Comparison of ENCODE assay signal across 31 cellular contexts in genomic region chr2:94993176-94994062, GRCh38. TPM values are rescaled to one million over a fixed set of nuclear protein-coding genes. Genes with fewer than 3 reads are reported as not detected.
DNase-seq lines count a peak whose midpoint lies in the region; ATAC-seq and TF ChIP-seq lines count a peak whose summit lies in the region.
"Had no signal": no experiment of that assay in that cellular context is flagged by ENCODE, and none has a peak within 500 bp of the region (broad histone marks: within the 10 kb centered on the region; RNA-seq: fewer than 3 reads in every experiment).

No MANE protein-coding gene starts in this region.

- H3K4ac ChIP-seq in mesendoderm (ENCODE audit: low read depth, low read length) = no peak overlapping the region

- H2AK5ac ChIP-seq in mesendoderm (ENCODE audit: low read length) = no peak overlapping the region

- no peak overlapping the region for H4K8ac ChIP-seq in mesendoderm (ENCODE audit: low read depth, low read length)

- H3K4me3 ChIP-seq in mesendoderm (ENCODE audit: low read length) (no peak overlapping the region), gastrocnemius medialis (no peak overlapping the region)
- H3K4me3 ChIP-seq: right atrium auricular region, SJCRH30, smooth muscle cell, tibial artery had no signal

- DNase-seq in stimulated activated naive CD8-positive, alpha-beta T cell treated with anti-CD3 and anti-CD28 coated beads, Interleukin-15, amount 100 ng/mL, for 72 hours = no peak
- no peak for DNase-seq in stimulated activated naive CD8-positive, alpha-beta T cell treated with anti-CD3 and anti-CD28 coated beads, Interleukin-15, Interleukin-2, amounts not matched to agents 100 U/mL and 50 U/mL, for 24 hours
- DNase-seq in chondrocyte (ENCODE audit: low spot score) (peak; percentile 78), nephron progenitor cell (no peak), GM03348 (ENCODE audit: low spot score) (no peak), AG08396 (ENCODE audit: low spot score) (no peak), mesendoderm (no peak), gastrocnemius medialis (no peak)
- DNase-seq: activated CD4-positive, alpha-beta T cell treated with anti-CD3 and anti-CD28 coated beads, Interleukin-2, amount 10 ng/mL, durations not matched to agents 24 days and 14 days; activated naive CD4-positive, alpha-beta T cell; activated T-cell treated with anti-CD3 and anti-CD28 coated beads, Interleukin-2, amount 50 U/mL, for 48 hours; C1 segment of cervical spinal cord; COR-L47; dermis blood vessel endothelial cell; HCEC 1CT; NCI-H1048; NCI-H1694 treated with DMSO at 0.1 percent for 48 hours; NCI-H2171; NCI-H510A; SJCRH30; stimulated activated CD4-positive, alpha-beta T cell treated with anti-CD3 and anti-CD28 coated beads, Interleukin-1b, Interleukin-23, amount 100 ng/mL, for 48 hours; T-cell had no signal

- no peak overlapping the region for H3K23ac ChIP-seq in mesendoderm (ENCODE audit: low read length)

- TF ChIP-seq POLR2A in gastrocnemius medialis (IDR thresholded peaks at IDR 0.05) = no peak

- H3K27ac Mint-ChIP-seq in stimulated activated naive CD8-positive, alpha-beta T cell treated with anti-CD3 and anti-CD28 coated beads, Interleukin-15, amount 100 ng/mL, for 72 hours = no peak overlapping the region
- H3K27ac Mint-ChIP-seq in chondrocyte (ENCODE audit: unreplicated experiment) (no peak overlapping the region), nephron progenitor cell (peak overlapping the region; percentile 83)
- H3K27ac Mint-ChIP-seq: activated CD4-positive, alpha-beta T cell treated with anti-CD3 and anti-CD28 coated beads, Interleukin-2, amount 10 ng/mL, durations not matched to agents 24 days and 14 days; T-cell had no signal

- no peak overlapping the region for H4K5ac ChIP-seq in mesendoderm (ENCODE audit: low read length)

- intact Hi-C loops in gastrocnemius medialis (cut with DNase I; ENCODE audit: low total_unique reads) = no loop called here

- H3K27ac ChIP-seq in mesendoderm (ENCODE audit: low read depth, low read length) (no peak overlapping the region), gastrocnemius medialis (no peak overlapping the region)
- H3K27ac ChIP-seq: right atrium auricular region, SJCRH30, tibial artery had no signal

- H3K79me2 ChIP-seq in mesendoderm (ENCODE audit: control insufficient read depth, insufficient read depth, low read length) = no peaks in the 10 kb centered on the region

- no peaks in the 10 kb centered on the region for H3K9me3 Mint-ChIP-seq in stimulated activated naive CD8-positive, alpha-beta T cell treated with anti-CD3 and anti-CD28 coated beads, Interleukin-15, amount 100 ng/mL, for 72 hours
- H3K9me3 Mint-ChIP-seq in chondrocyte (ENCODE audit: low read depth) = no peaks in the 10 kb centered on the region
- peaks cover 8% of the 10 kb centered on the region for H3K9me3 Mint-ChIP-seq in nephron progenitor cell
- H3K9me3 Mint-ChIP-seq: activated CD4-positive, alpha-beta T cell treated with anti-CD3 and anti-CD28 coated beads, Interleukin-2, amount 10 ng/mL, durations not matched to agents 24 days and 14 days; central memory CD8-positive, alpha-beta T cell; T-cell had no signal

- no peak overlapping the region for H3K4me3 Mint-ChIP-seq in stimulated activated naive CD8-positive, alpha-beta T cell treated with anti-CD3 and anti-CD28 coated beads, Interleukin-15, amount 100 ng/mL, for 72 hours
- H3K4me3 Mint-ChIP-seq in chondrocyte (ENCODE audit: unreplicated experiment) = no peak overlapping the region
- no peak overlapping the region for H3K4me3 Mint-ChIP-seq in nephron progenitor cell
- H3K4me3 Mint-ChIP-seq: activated CD4-positive, alpha-beta T cell treated with anti-CD3 and anti-CD28 coated beads, Interleukin-2, amount 10 ng/mL, durations not matched to agents 24 days and 14 days; central memory CD8-positive, alpha-beta T cell; T-cell had no signal

- no peaks in the 10 kb centered on the region for H3K36me3 ChIP-seq in mesendoderm (ENCODE audit: control insufficient read depth, insufficient read depth, low read length)
- no peaks in the 10 kb centered on the region for H3K36me3 ChIP-seq in gastrocnemius medialis
- H3K36me3 ChIP-seq: right atrium auricular region, SJCRH30, tibial artery had no signal

- no peaks in the 10 kb centered on the region for H3K4me1 ChIP-seq in mesendoderm (ENCODE audit: control insufficient read depth, low read depth, low read length)
- H3K4me1 ChIP-seq in gastrocnemius medialis = no peaks in the 10 kb centered on the region
- H3K4me1 ChIP-seq: right atrium auricular region, SJCRH30 had no signal

- TF ChIP-seq CTCF in chondrocyte (IDR thresholded peaks at IDR 0.05) = no peak
- no peak for TF ChIP-seq CTCF in nephron progenitor cell (IDR thresholded peaks at IDR 0.05)
- no peak for TF ChIP-seq CTCF in gastrocnemius medialis (IDR thresholded peaks at IDR 0.05 in 4 of 5, conservative IDR thresholded peaks at IDR 0.05 in 1 of 5)

- H3K79me1 ChIP-seq in mesendoderm (ENCODE audit: low read length) = no peaks in the 10 kb centered on the region

- no peak overlapping the region for H2BK120ac ChIP-seq in mesendoderm (ENCODE audit: low read depth, low read length)

- no peak overlapping the region for H2BK5ac ChIP-seq in mesendoderm (ENCODE audit: low read length)

- no peaks in the 10 kb centered on the region for H3K36me3 Mint-ChIP-seq in chondrocyte (ENCODE audit: low read depth)
- no peaks in the 10 kb centered on the region for H3K36me3 Mint-ChIP-seq in nephron progenitor cell (ENCODE audit: low read depth)
- H3K36me3 Mint-ChIP-seq: T-cell had no signal

- no peaks in the 10 kb centered on the region for H3K4me1 Mint-ChIP-seq in stimulated activated naive CD8-positive, alpha-beta T cell treated with anti-CD3 and anti-CD28 coated beads, Interleukin-15, amount 100 ng/mL, for 72 hours
- H3K4me1 Mint-ChIP-seq in chondrocyte (ENCODE audit: low read depth) (no peaks in the 10 kb centered on the region), nephron progenitor cell (peaks cover 54% of the 10 kb centered on the region)
- H3K4me1 Mint-ChIP-seq: activated CD4-positive, alpha-beta T cell treated with anti-CD3 and anti-CD28 coated beads, Interleukin-2, amount 10 ng/mL, durations not matched to agents 24 days and 14 days; central memory CD8-positive, alpha-beta T cell had no signal

- no peak overlapping the region for H3K56ac ChIP-seq in mesendoderm (ENCODE audit: low read length)

- no peak overlapping the region for H3K4me2 ChIP-seq in mesendoderm (ENCODE audit: low read length)
- H3K4me2 ChIP-seq: smooth muscle cell had no signal

- WGBS in mesendoderm (ENCODE audit: extremely low coverage, insufficient coverage, low lambda C conversion rate) = no CpG with 5 or more reads among the region's 31 CpGs

- no peak overlapping the region for H3K18ac ChIP-seq in mesendoderm (ENCODE audit: low read length)

- peak; percentile 26 for ATAC-seq in stimulated activated naive CD8-positive, alpha-beta T cell treated with anti-CD3 and anti-CD28 coated beads, Interleukin-15, amount 100 ng/mL, for 72 hours
- ATAC-seq in stimulated activated naive CD8-positive, alpha-beta T cell treated with anti-CD3 and anti-CD28 coated beads, Interleukin-15, Interleukin-2, amounts not matched to agents 100 U/mL and 50 U/mL, for 24 hours = no peak
- ATAC-seq in gastrocnemius medialis = no peak
- ATAC-seq: esophagus mucosa, T-cell had no signal

- H3K27me3 ChIP-seq in mesendoderm (ENCODE audit: insufficient read depth, low read length, poor library complexity) (no peaks in the 10 kb centered on the region), gastrocnemius medialis (peaks cover 4 to 17% (median 5%) of the 10 kb centered on the region in 3 donors)
- H3K27me3 ChIP-seq: right atrium auricular region had no signal

- in situ Hi-C loops in gastrocnemius medialis (cut with MboI; ENCODE audit: low sequenced_read_pairs in 4 of 4) = no loop called here

- H2BK15ac ChIP-seq in mesendoderm (replicated peaks; ENCODE audit: low read depth) = no peak overlapping the region

- H3K9me3 ChIP-seq in gastrocnemius medialis = no peaks in the 10 kb centered on the region
- H3K9me3 ChIP-seq: right atrium auricular region, SJCRH30, tibial artery had no signal

- H3K9ac ChIP-seq in mesendoderm (ENCODE audit: low read length) = no peak overlapping the region

- peaks cover 51% of the 10 kb centered on the region for H3K27me3 Mint-ChIP-seq in stimulated activated naive CD8-positive, alpha-beta T cell treated with anti-CD3 and anti-CD28 coated beads, Interleukin-15, amount 100 ng/mL, for 72 hours
- H3K27me3 Mint-ChIP-seq in chondrocyte (ENCODE audit: low read depth) (peaks cover 47% of the 10 kb centered on the region), nephron progenitor cell (ENCODE audit: low read depth, poor library complexity) (peaks cover 28% of the 10 kb centered on the region)

RNA-seq across cellular contexts. Expression of gene MAL, which starts 32.1 kb away (rescaled TPM):
- total RNA-seq in chondrocyte = not detected in 3 replicates
- polyA plus RNA-seq in mesendoderm (2013, experiment 1 of 2) = 0.10 TPM
- 0.14 TPM for polyA plus RNA-seq in mesendoderm (2013, experiment 2 of 2)
- 1 to 10 TPM in 1 of 4 donors, under 1 TPM in 2, not detected in 1; 0.64 to 2.4 (median 0.87) TPM for total RNA-seq in gastrocnemius medialis
- total RNA-seq: fibroblast of villous mesenchyme, G401, RPMI7951, SJCRH30, smooth muscle cell had no signal
- polyA plus RNA-seq: neural cell, smooth muscle cell had no signal
